In the genomic region with DNA sequence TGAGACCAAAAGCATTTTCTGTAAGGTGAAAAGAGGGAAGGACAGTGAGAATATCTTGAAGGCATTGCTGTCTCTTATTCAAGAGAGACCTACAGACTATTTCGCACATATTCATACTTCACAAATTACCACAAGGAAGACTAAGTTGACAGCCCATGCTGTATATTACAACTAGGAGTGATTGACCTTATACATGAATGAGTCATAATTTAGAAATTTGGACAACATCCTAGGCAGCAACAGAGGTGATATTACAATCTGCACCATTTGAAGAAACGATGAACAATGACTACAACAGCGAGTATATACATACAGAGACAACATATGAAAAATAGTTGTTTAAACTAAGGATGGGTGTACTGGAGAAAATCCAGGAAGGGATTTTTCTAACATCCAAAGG, we compare ENCODE assay signal across 25 cellular contexts.
DNase-seq lines count a peak whose midpoint lies in the region; TF ChIP-seq lines count a peak whose summit lies in the region.
"Had no signal": no experiment of that assay in that cellular context is flagged by ENCODE, and none has a peak within 500 bp of the region (broad histone marks: within the 10 kb centered on the region; RNA-seq: fewer than 3 reads in every experiment).

No MANE protein-coding gene starts in this region.

- peak; percentile 42 for DNase-seq in HT1080 (ENCODE audit: low read depth)
- DNase-seq in OCI-LY7 (ENCODE audit: low spot score) = no peak
- peak; percentile 56 for DNase-seq in choroid plexus epithelial cell (ENCODE audit: low read depth)
- DNase-seq in germinal center (ENCODE audit: low spot score) = no peak
- no peak for DNase-seq in head of caudate nucleus
- DNase-seq in DMS153 treated with DMSO at 0.1 percent for 48 hours (lab: John Stamatoyannopoulos, UW; ENCODE audit: unreplicated experiment) = no peak
- no peak for DNase-seq in activated CD4-positive, alpha-beta memory T cell treated with anti-CD3 and anti-CD28 coated beads, Interleukin-2, amount 10 ng/mL, durations not matched to agents 7 days and 5 days
- DNase-seq: CD8-positive, alpha-beta memory T cell; DND-41; GM23248; H9; HFFc6; NCI-H1092 treated with DMSO at 0.1 percent for 48 hours; NCI-H1436; NCI-H187 treated with DMSO at 0.1 percent for 48 hours; NCI-H2107; NCI-H446; NCI-H526; NCI-H82; NK-92 treated with Interleukin-12 subunit alpha and Interleukin-12 subunit beta, amount 100 ng/mL, for 24 hours; Peyer's patch; T-helper 2 cell had no signal

- POLR2A ChIA-PET in OCI-LY7 (lab: Charles Lee) = no interaction called here
- POLR2A ChIA-PET in activated CD4-positive, alpha-beta memory T cell treated with anti-CD3 and anti-CD28 coated beads, Interleukin-2, amount 10 ng/mL, durations not matched to agents 7 days and 5 days (lab: Charles Lee) = no interaction called here

- H4K20me1 ChIP-seq in OCI-LY7 (ENCODE audit: insufficient read depth, low read length) = no peaks in the 10 kb centered on the region

- H3K36me3 ChIP-seq in OCI-LY7 (ENCODE audit: insufficient read depth, low read length) = no peaks in the 10 kb centered on the region; the same call in 1 of the 2 replicates
- H3K36me3 ChIP-seq: Peyer's patch, SJSA1 had no signal

- BruUV-seq in OCI-LY7 (replicated peaks; lab: Mats Ljungman, UMichigan) = no TSS peak

- H3K4me2 ChIP-seq in OCI-LY7 (ENCODE audit: low read length) = no peak overlapping the region

- no peaks in the 10 kb centered on the region for H3K9me2 ChIP-seq in OCI-LY7 (ENCODE audit: insufficient read depth, low read length)

- H3K27ac Mint-ChIP-seq in activated CD4-positive, alpha-beta memory T cell treated with anti-CD3 and anti-CD28 coated beads, Interleukin-2, amount 10 ng/mL, durations not matched to agents 7 days and 5 days = no peak overlapping the region
- H3K27ac Mint-ChIP-seq: B cell; CD14-positive monocyte; CD8-positive, alpha-beta memory T cell; H9; HFFc6 had no signal

- H3K4me1 ChIP-seq in OCI-LY7 (ENCODE audit: insufficient read depth, low read length, poor library complexity, severe bottlenecking) = peaks cover 4% of the 10 kb centered on the region
- H3K4me1 ChIP-seq: Peyer's patch, SJSA1 had no signal

- H2AFZ ChIP-seq in OCI-LY7 (ENCODE audit: low read length) = peak overlapping the region; percentile 5; the same call in 1 of the 2 replicates
- H2AFZ ChIP-seq: GM23248 had no signal

- H3K79me2 ChIP-seq in OCI-LY7 (ENCODE audit: insufficient read depth, low read depth, low read length) = no peaks in the 10 kb centered on the region

- peaks cover 14% of the 10 kb centered on the region for H3K9me3 Mint-ChIP-seq in activated CD4-positive, alpha-beta memory T cell treated with anti-CD3 and anti-CD28 coated beads, Interleukin-2, amount 10 ng/mL, durations not matched to agents 7 days and 5 days
- H3K9me3 Mint-ChIP-seq: HFFc6 had no signal

- no peaks in the 10 kb centered on the region for H3K27me3 Mint-ChIP-seq in activated CD4-positive, alpha-beta memory T cell treated with anti-CD3 and anti-CD28 coated beads, Interleukin-2, amount 10 ng/mL, durations not matched to agents 7 days and 5 days
- H3K27me3 Mint-ChIP-seq: B cell; CD8-positive, alpha-beta memory T cell had no signal

- no peak overlapping the region for H3K4me3 Mint-ChIP-seq in activated CD4-positive, alpha-beta memory T cell treated with anti-CD3 and anti-CD28 coated beads, Interleukin-2, amount 10 ng/mL, durations not matched to agents 7 days and 5 days
- H3K4me3 Mint-ChIP-seq: B cell; CD14-positive monocyte; CD8-positive, alpha-beta memory T cell; H9; HFFc6 had no signal

- H3K36me3 Mint-ChIP-seq in activated CD4-positive, alpha-beta memory T cell treated with anti-CD3 and anti-CD28 coated beads, Interleukin-2, amount 10 ng/mL, durations not matched to agents 7 days and 5 days (ENCODE audit: low read depth) = no peaks in the 10 kb centered on the region
- H3K36me3 Mint-ChIP-seq: CD14-positive monocyte; CD8-positive, alpha-beta memory T cell had no signal

- 0 out of 2 replicates have a peak, but pooled peaks cover 4% of the 10 kb centered on the region for H3K9me3 ChIP-seq in OCI-LY7 (ENCODE audit: low read length)
- H3K9me3 ChIP-seq: Peyer's patch, SJSA1 had no signal

- intact Hi-C loops in OCI-LY7 (cut with micrococcal nuclease; ENCODE audit: unreplicated experiment) (no loop called here), head of caudate nucleus (cut with DNase I) (no loop called here)

- TF ChIP-seq CTCF in OCI-LY7 (conservative IDR thresholded peaks at IDR 0.05; ENCODE audit: low read length) = no peak
- no peak for TF ChIP-seq CTCF in choroid plexus epithelial cell (conservative IDR thresholded peaks at IDR 0.05; ENCODE audit: low read depth, low read length)

- CTCF ChIA-PET in OCI-LY7 (lab: Charles Lee; ENCODE audit: unreplicated experiment) = no interaction called here
- CTCF ChIA-PET in activated CD4-positive, alpha-beta memory T cell treated with anti-CD3 and anti-CD28 coated beads, Interleukin-2, amount 10 ng/mL, durations not matched to agents 7 days and 5 days (lab: Charles Lee) = no interaction called here

- no peak overlapping the region for H3K4me3 ChIP-seq in OCI-LY7 (ENCODE audit: low read depth, low read length, poor library complexity, severe bottlenecking)
- no peak overlapping the region for H3K4me3 ChIP-seq in choroid plexus epithelial cell (ENCODE audit: low read depth, low read length)
- H3K4me3 ChIP-seq: GM23248, Peyer's patch, SJSA1 had no signal

- H3K27ac ChIP-seq in OCI-LY7 (ENCODE audit: low read depth, low read length, poor library complexity, severe bottlenecking) = no peak overlapping the region
- H3K27ac ChIP-seq: GM23248, Peyer's patch, SJSA1 had no signal

- H3K4me1 Mint-ChIP-seq in activated CD4-positive, alpha-beta memory T cell treated with anti-CD3 and anti-CD28 coated beads, Interleukin-2, amount 10 ng/mL, durations not matched to agents 7 days and 5 days = no peaks in the 10 kb centered on the region
- H3K4me1 Mint-ChIP-seq: B cell; CD14-positive monocyte; CD8-positive, alpha-beta memory T cell had no signal

Comparison
In these comparisons a context has a peak if more than half of its experiments do, and no peak if none do; other contexts are left out.
1. DNase-seq: peak in HT1080 (single experiment) and choroid plexus epithelial cell (single experiment); none in OCI-LY7 (single experiment), germinal center (single experiment), head of caudate nucleus (0 of 42), DMS153 treated with DMSO at 0.1 percent for 48 hours (single experiment) and activated CD4-positive, alpha-beta memory T cell treated with anti-CD3 and anti-CD28 coated beads, Interleukin-2, amount 10 ng/mL, durations not matched to agents 7 days and 5 days (single experiment).